In the genomic region with DNA sequence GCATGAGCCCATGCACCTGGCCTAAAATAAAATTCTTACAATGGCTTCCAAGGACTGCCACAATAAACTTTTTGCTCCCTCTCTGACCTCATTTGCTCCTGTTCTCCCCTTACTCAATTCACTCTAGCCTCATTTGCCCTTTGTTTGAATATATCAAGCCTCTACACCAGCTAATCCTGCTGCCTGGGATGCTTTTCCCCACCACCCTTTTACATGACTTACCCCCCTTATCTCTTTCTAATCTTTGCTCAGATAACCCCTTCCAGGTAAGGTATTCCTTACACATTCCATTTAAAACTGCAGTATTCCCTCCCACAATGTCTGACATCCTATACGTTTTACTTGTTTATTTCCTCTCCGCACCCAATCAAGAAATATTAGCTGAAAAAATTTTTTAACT, we compare ENCODE assay signal across 25 cellular contexts.
"Had no signal": no experiment of that assay in that cellular context is flagged by ENCODE, and none has a peak within 500 bp of the region (broad histone marks: within the 10 kb centered on the region; RNA-seq: fewer than 3 reads in every experiment).

No MANE protein-coding gene starts in this region.

- H3K27me3 Mint-ChIP-seq: central memory CD8-positive, alpha-beta T cell; memory B cell; stimulated activated naive B cell treated with anti-CD40 and anti-IgM and Interleukin-4, amounts not matched to agents 10 μg/mL and 1 μg/mL and 100 μg/mL, for 72 hours; T-cell; type B pancreatic cell had no signal

- H3K9me3 Mint-ChIP-seq: central memory CD8-positive, alpha-beta T cell; memory B cell; neural crest cell; stimulated activated naive B cell treated with anti-CD40 and anti-IgM and Interleukin-4, amounts not matched to agents 10 μg/mL and 1 μg/mL and 100 μg/mL, for 72 hours; T-cell; type B pancreatic cell had no signal

- H3K4me3 ChIP-seq: adrenal gland, ascending aorta, colonic mucosa, dorsolateral prefrontal cortex, gastroesophageal sphincter, heart left ventricle, mucosa of descending colon, thoracic aorta, vagina had no signal

- H3K4me1 Mint-ChIP-seq: neural crest cell had no signal

- H3K27me3 ChIP-seq: adrenal gland, ascending aorta, brain microvascular endothelial cell, colonic mucosa, dorsolateral prefrontal cortex, gastroesophageal sphincter, heart left ventricle, vagina had no signal

- H3K27ac ChIP-seq: adrenal gland, ascending aorta, brain microvascular endothelial cell, colonic mucosa, epithelial cell of prostate, gastroesophageal sphincter, heart left ventricle, thoracic aorta, vagina, WERI-Rb-1 had no signal

- ATAC-seq: gastroesophageal sphincter; heart left ventricle; left cardiac atrium; mucosa of descending colon; sciatic nerve; stimulated activated naive B cell treated with anti-CD40 and anti-IgM and Interleukin-4, amounts not matched to agents 10 μg/mL and 1 μg/mL and 100 μg/mL, for 72 hours; T-cell had no signal

- H3K4me3 Mint-ChIP-seq: central memory CD8-positive, alpha-beta T cell; memory B cell; neural crest cell; stimulated activated naive B cell treated with anti-CD40 and anti-IgM and Interleukin-4, amounts not matched to agents 10 μg/mL and 1 μg/mL and 100 μg/mL, for 72 hours; type B pancreatic cell had no signal

- H3K27ac Mint-ChIP-seq: memory B cell; stimulated activated naive B cell treated with anti-CD40 and anti-IgM and Interleukin-4, amounts not matched to agents 10 μg/mL and 1 μg/mL and 100 μg/mL, for 72 hours; type B pancreatic cell had no signal

- DNase-seq: activated CD4-positive, alpha-beta T cell treated with anti-CD3 and anti-CD28 coated beads for 1 hour; adrenal gland; brain microvascular endothelial cell; colonic mucosa; dorsolateral prefrontal cortex; heart left ventricle; islet precursor cell; left cardiac atrium; mucosa of descending colon; posterior cingulate gyrus; small intestine; stimulated activated CD4-positive, alpha-beta T cell treated with anti-CD3 and anti-CD28 coated beads, Interleukin-2, amount 100 ng/mL, for 24 hours; stimulated activated naive B cell treated with anti-CD40 and anti-IgM and Interleukin-4, amounts not matched to agents 10 μg/mL and 1 μg/mL and 100 μg/mL, for 72 hours; T-cell; WERI-Rb-1 had no signal

- H3K9me3 ChIP-seq: adrenal gland, ascending aorta, colonic mucosa, gastroesophageal sphincter, heart left ventricle, mucosa of descending colon, thoracic aorta, vagina had no signal

- H3K4me1 ChIP-seq: ascending aorta, colonic mucosa had no signal
